ENCODE assay signal across 1 cellular context in the genomic region with DNA sequence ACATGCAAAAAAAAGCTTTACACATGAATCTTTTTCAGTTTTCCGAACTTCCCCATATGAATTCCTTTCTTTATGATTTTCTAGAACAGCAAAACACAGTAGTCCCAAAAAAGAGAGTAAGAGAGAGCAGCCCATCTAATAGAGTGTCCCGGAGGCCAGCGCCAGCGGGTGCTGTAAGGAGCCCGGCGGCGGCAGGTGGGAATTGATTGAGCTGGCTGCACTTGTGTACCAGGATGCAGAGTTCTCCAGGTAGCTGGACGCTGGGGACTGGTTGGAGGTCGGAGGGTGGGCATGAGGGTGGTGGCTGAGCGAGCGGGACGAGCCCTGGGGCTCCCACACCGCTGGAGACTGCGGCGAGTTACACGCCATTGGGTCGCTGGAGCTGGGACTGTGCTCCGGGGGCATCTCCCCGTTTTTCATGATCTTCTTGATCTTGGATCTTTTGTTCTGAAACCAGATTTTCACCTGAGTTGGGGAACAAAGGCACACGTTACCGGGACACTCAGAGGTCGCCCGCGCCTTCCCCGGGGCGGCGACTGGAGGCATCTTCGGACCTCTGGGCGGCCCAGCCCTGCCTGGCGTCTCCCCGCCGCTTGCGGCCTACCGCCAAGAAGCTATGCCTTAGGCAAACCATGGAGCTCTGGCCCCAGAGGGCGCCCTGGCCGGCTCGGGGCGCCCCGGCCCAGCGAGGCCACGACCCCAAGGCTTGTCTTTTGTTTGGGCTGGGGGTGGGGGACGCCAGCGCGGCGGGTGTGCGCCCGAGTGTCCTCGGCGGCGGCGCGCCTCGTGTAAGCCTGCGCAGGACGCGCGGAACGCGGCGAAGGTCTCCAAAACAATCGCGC.
TF ChIP-seq lines count a peak whose summit lies in the region.

No MANE protein-coding gene starts in this region.

TF ChIP-seq in H1, 55 proteins besides CTCF, POLR2A, EP300 and RAD21:
- TF ChIP-seq EZH2 (IDR thresholded peaks at IDR 0.05; ENCODE audit: low read depth, low read length, severe bottlenecking), result peak; percentile 97
- TF ChIP-seq TEAD4 (IDR thresholded peaks at IDR 0.05; ENCODE audit: low read depth, low read length), result no peak
- no peak for TF ChIP-seq SIRT6 (IDR thresholded peaks at IDR 0.05; ENCODE audit: low read length)
- TF ChIP-seq SP2 (IDR thresholded peaks at IDR 0.05; ENCODE audit: low read length), result no peak
- TF ChIP-seq RNF2 (IDR thresholded peaks at IDR 0.05; ENCODE audit: borderline replicate concordance, low read depth, low read length, missing control alignments, poor library complexity, severe bottlenecking), result peak; percentile 91
- no peak for TF ChIP-seq BRCA1 (IDR thresholded peaks at IDR 0.05; ENCODE audit: low read depth, low read length)
- TF ChIP-seq SIN3A (conservative IDR thresholded peaks at IDR 0.05 in 1 of 2, IDR thresholded peaks at IDR 0.05 in 1 of 2; ENCODE audit: low read depth in 1 of 2, low read length in 2 of 2), result no peak
- no peak for TF ChIP-seq SIX5 (IDR thresholded peaks at IDR 0.05; ENCODE audit: low read depth, low read length)
- no peak for TF ChIP-seq CEBPB (IDR thresholded peaks at IDR 0.05; ENCODE audit: low read depth, low read length)
- no peak for TF ChIP-seq EGR1 (IDR thresholded peaks at IDR 0.05; ENCODE audit: borderline replicate concordance, low read depth, low read length)
- TF ChIP-seq SRF (IDR thresholded peaks at IDR 0.05; ENCODE audit: low read depth, low read length), result no peak
- TF ChIP-seq ZNF274 (IDR thresholded peaks at IDR 0.05; ENCODE audit: borderline replicate concordance, extremely low read depth, low read length), result no peak
- TF ChIP-seq TAF1 (IDR thresholded peaks at IDR 0.05; ENCODE audit: low read depth, low read length), result no peak
- no peak for TF ChIP-seq CHD2 (IDR thresholded peaks at IDR 0.05; ENCODE audit: low read length)
- TF ChIP-seq CHD1 (IDR thresholded peaks at IDR 0.05; ENCODE audit: low read depth, low read length), result no peak
- no peak for TF ChIP-seq RFX5 (IDR thresholded peaks at IDR 0.05; ENCODE audit: borderline replicate concordance, low read depth, low read length)
- TF ChIP-seq, protein P1, sequence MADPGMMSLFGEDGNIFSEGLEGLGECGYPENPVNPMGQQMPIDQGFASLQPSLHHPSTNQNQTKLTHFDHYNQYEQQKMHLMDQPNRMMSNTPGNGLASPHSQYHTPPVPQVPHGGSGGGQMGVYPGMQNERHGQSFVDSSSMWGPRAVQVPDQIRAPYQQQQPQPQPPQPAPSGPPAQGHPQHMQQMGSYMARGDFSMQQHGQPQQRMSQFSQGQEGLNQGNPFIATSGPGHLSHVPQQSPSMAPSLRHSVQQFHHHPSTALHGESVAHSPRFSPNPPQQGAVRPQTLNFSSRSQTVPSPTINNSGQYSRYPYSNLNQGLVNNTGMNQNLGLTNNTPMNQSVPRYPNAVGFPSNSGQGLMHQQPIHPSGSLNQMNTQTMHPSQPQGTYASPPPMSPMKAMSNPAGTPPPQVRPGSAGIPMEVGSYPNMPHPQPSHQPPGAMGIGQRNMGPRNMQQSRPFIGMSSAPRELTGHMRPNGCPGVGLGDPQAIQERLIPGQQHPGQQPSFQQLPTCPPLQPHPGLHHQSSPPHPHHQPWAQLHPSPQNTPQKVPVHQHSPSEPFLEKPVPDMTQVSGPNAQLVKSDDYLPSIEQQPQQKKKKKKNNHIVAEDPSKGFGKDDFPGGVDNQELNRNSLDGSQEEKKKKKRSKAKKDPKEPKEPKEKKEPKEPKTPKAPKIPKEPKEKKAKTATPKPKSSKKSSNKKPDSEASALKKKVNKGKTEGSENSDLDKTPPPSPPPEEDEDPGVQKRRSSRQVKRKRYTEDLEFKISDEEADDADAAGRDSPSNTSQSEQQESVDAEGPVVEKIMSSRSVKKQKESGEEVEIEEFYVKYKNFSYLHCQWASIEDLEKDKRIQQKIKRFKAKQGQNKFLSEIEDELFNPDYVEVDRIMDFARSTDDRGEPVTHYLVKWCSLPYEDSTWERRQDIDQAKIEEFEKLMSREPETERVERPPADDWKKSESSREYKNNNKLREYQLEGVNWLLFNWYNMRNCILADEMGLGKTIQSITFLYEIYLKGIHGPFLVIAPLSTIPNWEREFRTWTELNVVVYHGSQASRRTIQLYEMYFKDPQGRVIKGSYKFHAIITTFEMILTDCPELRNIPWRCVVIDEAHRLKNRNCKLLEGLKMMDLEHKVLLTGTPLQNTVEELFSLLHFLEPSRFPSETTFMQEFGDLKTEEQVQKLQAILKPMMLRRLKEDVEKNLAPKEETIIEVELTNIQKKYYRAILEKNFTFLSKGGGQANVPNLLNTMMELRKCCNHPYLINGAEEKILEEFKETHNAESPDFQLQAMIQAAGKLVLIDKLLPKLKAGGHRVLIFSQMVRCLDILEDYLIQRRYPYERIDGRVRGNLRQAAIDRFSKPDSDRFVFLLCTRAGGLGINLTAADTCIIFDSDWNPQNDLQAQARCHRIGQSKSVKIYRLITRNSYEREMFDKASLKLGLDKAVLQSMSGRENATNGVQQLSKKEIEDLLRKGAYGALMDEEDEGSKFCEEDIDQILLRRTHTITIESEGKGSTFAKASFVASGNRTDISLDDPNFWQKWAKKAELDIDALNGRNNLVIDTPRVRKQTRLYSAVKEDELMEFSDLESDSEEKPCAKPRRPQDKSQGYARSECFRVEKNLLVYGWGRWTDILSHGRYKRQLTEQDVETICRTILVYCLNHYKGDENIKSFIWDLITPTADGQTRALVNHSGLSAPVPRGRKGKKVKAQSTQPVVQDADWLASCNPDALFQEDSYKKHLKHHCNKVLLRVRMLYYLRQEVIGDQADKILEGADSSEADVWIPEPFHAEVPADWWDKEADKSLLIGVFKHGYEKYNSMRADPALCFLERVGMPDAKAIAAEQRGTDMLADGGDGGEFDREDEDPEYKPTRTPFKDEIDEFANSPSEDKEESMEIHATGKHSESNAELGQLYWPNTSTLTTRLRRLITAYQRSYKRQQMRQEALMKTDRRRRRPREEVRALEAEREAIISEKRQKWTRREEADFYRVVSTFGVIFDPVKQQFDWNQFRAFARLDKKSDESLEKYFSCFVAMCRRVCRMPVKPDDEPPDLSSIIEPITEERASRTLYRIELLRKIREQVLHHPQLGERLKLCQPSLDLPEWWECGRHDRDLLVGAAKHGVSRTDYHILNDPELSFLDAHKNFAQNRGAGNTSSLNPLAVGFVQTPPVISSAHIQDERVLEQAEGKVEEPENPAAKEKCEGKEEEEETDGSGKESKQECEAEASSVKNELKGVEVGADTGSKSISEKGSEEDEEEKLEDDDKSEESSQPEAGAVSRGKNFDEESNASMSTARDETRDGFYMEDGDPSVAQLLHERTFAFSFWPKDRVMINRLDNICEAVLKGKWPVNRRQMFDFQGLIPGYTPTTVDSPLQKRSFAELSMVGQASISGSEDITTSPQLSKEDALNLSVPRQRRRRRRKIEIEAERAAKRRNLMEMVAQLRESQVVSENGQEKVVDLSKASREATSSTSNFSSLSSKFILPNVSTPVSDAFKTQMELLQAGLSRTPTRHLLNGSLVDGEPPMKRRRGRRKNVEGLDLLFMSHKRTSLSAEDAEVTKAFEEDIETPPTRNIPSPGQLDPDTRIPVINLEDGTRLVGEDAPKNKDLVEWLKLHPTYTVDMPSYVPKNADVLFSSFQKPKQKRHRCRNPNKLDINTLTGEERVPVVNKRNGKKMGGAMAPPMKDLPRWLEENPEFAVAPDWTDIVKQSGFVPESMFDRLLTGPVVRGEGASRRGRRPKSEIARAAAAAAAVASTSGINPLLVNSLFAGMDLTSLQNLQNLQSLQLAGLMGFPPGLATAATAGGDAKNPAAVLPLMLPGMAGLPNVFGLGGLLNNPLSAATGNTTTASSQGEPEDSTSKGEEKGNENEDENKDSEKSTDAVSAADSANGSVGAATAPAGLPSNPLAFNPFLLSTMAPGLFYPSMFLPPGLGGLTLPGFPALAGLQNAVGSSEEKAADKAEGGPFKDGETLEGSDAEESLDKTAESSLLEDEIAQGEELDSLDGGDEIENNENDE (IDR thresholded peaks at IDR 0.05; ENCODE audit: insufficient replicate concordance, low read length), result no peak
- no peak for TF ChIP-seq TAF7 (optimal IDR thresholded peaks at IDR 0.05; ENCODE audit: borderline replicate concordance, low read depth, low read length)
- TF ChIP-seq, protein P2, sequence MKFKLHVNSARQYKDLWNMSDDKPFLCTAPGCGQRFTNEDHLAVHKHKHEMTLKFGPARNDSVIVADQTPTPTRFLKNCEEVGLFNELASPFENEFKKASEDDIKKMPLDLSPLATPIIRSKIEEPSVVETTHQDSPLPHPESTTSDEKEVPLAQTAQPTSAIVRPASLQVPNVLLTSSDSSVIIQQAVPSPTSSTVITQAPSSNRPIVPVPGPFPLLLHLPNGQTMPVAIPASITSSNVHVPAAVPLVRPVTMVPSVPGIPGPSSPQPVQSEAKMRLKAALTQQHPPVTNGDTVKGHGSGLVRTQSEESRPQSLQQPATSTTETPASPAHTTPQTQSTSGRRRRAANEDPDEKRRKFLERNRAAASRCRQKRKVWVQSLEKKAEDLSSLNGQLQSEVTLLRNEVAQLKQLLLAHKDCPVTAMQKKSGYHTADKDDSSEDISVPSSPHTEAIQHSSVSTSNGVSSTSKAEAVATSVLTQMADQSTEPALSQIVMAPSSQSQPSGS (IDR thresholded peaks at IDR 0.05; ENCODE audit: low read length), result no peak
- no peak for TF ChIP-seq RBBP5 (IDR thresholded peaks at IDR 0.05; ENCODE audit: borderline replicate concordance, low read depth, low read length)
- TF ChIP-seq NANOG (IDR thresholded peaks at IDR 0.05; ENCODE audit: insufficient read depth, low read depth, low read length, poor library complexity, severe bottlenecking), result no peak
- no peak for TF ChIP-seq BACH1 (IDR thresholded peaks at IDR 0.05; ENCODE audit: low read length)
- TF ChIP-seq JUND (IDR thresholded peaks at IDR 0.05; ENCODE audit: low read length), result no peak
- TF ChIP-seq JUN (IDR thresholded peaks at IDR 0.05; ENCODE audit: low read depth, low read length), result no peak
- peak; percentile 93; the same call in 1 of the 2 replicates for TF ChIP-seq SUZ12 (IDR thresholded peaks at IDR 0.05; ENCODE audit: low read length)
- no peak for TF ChIP-seq CBX5 (IDR thresholded peaks at IDR 0.05; ENCODE audit: low read depth, low read length)
- no peak for TF ChIP-seq RXRA (IDR thresholded peaks at IDR 0.05; ENCODE audit: insufficient read depth, low read depth, low read length)
- no peak for TF ChIP-seq MAFK (IDR thresholded peaks at IDR 0.05; ENCODE audit: low read depth, low read length)
- TF ChIP-seq, protein P3, sequence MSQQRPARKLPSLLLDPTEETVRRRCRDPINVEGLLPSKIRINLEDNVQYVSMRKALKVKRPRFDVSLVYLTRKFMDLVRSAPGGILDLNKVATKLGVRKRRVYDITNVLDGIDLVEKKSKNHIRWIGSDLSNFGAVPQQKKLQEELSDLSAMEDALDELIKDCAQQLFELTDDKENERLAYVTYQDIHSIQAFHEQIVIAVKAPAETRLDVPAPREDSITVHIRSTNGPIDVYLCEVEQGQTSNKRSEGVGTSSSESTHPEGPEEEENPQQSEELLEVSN (IDR thresholded peaks at IDR 0.05), result peak; percentile 50; the same call in 1 of the 2 replicates
- no peak for TF ChIP-seq KDM5A (IDR thresholded peaks at IDR 0.05; ENCODE audit: low read length)
- no peak for TF ChIP-seq GABPA (IDR thresholded peaks at IDR 0.05; ENCODE audit: borderline replicate concordance, insufficient read depth, low read length)
- TF ChIP-seq, protein P4, sequence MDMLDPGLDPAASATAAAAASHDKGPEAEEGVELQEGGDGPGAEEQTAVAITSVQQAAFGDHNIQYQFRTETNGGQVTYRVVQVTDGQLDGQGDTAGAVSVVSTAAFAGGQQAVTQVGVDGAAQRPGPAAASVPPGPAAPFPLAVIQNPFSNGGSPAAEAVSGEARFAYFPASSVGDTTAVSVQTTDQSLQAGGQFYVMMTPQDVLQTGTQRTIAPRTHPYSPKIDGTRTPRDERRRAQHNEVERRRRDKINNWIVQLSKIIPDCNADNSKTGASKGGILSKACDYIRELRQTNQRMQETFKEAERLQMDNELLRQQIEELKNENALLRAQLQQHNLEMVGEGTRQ (IDR thresholded peaks at IDR 0.05; ENCODE audit: low read length), result no peak
- TF ChIP-seq HDAC6 (IDR thresholded peaks at IDR 0.05; ENCODE audit: low read depth, low read length), result no peak
- no peak for TF ChIP-seq POLR2AphosphoS5 (IDR thresholded peaks at IDR 0.05; ENCODE audit: low read depth, low read length)
- no peak for TF ChIP-seq POU5F1 (IDR thresholded peaks at IDR 0.05; ENCODE audit: low read depth, low read length)
- TF ChIP-seq BCL11A (IDR thresholded peaks at IDR 0.05; ENCODE audit: low read depth in 2 of 2, low read length in 2 of 2), result no peak
- TF ChIP-seq KDM1A (IDR thresholded peaks at IDR 0.05; ENCODE audit: borderline replicate concordance, low read length), result no peak
- TF ChIP-seq, protein P5, sequence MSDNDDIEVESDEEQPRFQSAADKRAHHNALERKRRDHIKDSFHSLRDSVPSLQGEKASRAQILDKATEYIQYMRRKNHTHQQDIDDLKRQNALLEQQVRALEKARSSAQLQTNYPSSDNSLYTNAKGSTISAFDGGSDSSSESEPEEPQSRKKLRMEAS (IDR thresholded peaks at IDR 0.05), result peak; percentile 68
- TF ChIP-seq PHF8 (conservative IDR thresholded peaks at IDR 0.05; ENCODE audit: low read depth, low read length), result no peak
- TF ChIP-seq HDAC2 (IDR thresholded peaks at IDR 0.05; ENCODE audit: borderline replicate concordance in 1 of 2, low read depth in 2 of 2, low read length in 2 of 2), result no peak
- TF ChIP-seq NRF1 (IDR thresholded peaks at IDR 0.05; ENCODE audit: low read depth, low read length), result no peak
- TF ChIP-seq, protein P6, sequence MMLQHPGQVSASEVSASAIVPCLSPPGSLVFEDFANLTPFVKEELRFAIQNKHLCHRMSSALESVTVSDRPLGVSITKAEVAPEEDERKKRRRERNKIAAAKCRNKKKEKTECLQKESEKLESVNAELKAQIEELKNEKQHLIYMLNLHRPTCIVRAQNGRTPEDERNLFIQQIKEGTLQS (IDR thresholded peaks at IDR 0.05; ENCODE audit: insufficient read depth, low read depth, low read length), result no peak
- no peak for TF ChIP-seq SP4 (IDR thresholded peaks at IDR 0.05; ENCODE audit: low read length)
- no peak for TF ChIP-seq YY1 (IDR thresholded peaks at IDR 0.05; ENCODE audit: low read depth, low read length)
- TF ChIP-seq KDM4A (IDR thresholded peaks at IDR 0.05; ENCODE audit: low read depth, low read length, severe bottlenecking), result peak; percentile 76
- peak; percentile 33; the same call in 1 of the 2 replicates for TF ChIP-seq CBX8 (IDR thresholded peaks at IDR 0.05; ENCODE audit: borderline replicate concordance, low read depth, low read length)
- TF ChIP-seq ASH2L (IDR thresholded peaks at IDR 0.05; ENCODE audit: low read length), result peak; percentile 74
- no peak for TF ChIP-seq GTF2F1 (IDR thresholded peaks at IDR 0.05; ENCODE audit: borderline replicate concordance, low read depth, low read length)
- TF ChIP-seq FOSL1 (IDR thresholded peaks at IDR 0.05; ENCODE audit: insufficient read depth, low read depth, low read length), result no peak
- TF ChIP-seq CREB1 (IDR thresholded peaks at IDR 0.05), result no peak
- TF ChIP-seq SP1 (IDR thresholded peaks at IDR 0.05; ENCODE audit: low read depth, low read length), result 0 out of 2 replicates have a peak, but pooled peaks have one; percentile 8
- no peak for TF ChIP-seq TBP (IDR thresholded peaks at IDR 0.05; ENCODE audit: low read depth, low read length)
- TF ChIP-seq TCF12 (IDR thresholded peaks at IDR 0.05; ENCODE audit: low read depth, low read length), result no peak
- TF ChIP-seq SAP30 (IDR thresholded peaks at IDR 0.05; ENCODE audit: insufficient read depth, insufficient replicate concordance, low read length), result no peak
- peak; percentile 62 for TF ChIP-seq CTBP2 (IDR thresholded peaks at IDR 0.05; ENCODE audit: borderline replicate concordance, insufficient read depth, insufficient read length, low read length)
